In the genomic region with DNA sequence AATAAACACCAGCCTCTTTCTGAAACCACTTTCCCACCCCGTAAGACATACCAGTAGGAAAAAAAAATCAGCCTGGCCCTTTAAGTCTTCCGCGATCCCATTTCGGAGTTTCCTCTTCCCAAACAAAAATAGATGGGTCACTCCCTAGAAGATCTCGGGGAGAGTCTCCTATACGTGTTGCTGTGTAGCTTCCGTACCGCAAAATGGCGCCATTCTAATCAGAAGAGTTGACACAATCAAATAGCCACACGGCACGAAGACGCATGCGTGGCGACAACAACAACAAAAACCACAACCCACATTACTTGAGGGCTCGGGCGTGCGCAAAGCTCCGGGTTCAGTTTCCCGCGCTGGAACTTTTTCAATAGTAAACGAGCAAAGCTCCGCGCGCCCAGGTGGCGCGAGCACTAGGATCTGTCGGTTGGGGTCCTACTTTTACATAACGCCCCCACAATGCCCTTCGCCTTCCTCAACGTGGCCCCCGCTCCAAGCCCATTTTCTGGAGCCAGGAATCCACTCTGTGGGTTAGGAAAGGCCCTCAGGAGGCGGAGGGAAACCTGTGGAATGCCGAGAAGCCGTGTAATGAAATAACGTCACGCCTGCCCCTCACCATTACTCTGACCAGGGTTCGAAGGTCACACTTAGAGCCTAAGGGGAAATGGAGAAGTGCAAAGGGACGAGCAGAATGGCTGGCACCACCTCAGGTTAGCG, we compare ENCODE assay signal across 1 cellular context.
TF ChIP-seq lines count a peak whose summit lies in the region.

A gene (minus strand): TSS at position 208 of the 711 bp plus-strand sequence. CDS start 519 bp downstream, outside the sequence.

TF ChIP-seq in HepG2, 621 proteins besides CTCF, POLR2A, EP300 and RAD21 (continued from another document and continues in another):
- TF ChIP-seq, protein P1, sequence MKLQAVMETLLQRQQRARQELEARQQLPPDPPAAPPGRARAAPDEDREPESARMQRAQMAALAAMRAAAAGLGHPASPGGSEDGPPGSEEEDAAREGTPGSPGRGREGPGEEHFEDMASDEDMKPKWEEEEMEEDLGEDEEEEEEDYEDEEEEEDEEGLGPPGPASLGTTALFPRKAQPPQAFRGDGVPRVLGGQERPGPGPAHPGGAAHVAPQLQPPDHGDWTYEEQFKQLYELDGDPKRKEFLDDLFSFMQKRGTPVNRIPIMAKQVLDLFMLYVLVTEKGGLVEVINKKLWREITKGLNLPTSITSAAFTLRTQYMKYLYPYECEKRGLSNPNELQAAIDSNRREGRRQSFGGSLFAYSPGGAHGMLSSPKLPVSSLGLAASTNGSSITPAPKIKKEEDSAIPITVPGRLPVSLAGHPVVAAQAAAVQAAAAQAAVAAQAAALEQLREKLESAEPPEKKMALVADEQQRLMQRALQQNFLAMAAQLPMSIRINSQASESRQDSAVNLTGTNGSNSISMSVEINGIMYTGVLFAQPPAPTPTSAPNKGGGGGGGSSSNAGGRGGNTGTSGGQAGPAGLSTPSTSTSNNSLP (IDR thresholded peaks at IDR 0.05; ENCODE audit: low read depth, low read length) = peak; percentile 75
- peak; percentile 65; the same call in 1 of the 2 replicates for TF ChIP-seq ZNF614 (CRISPR knock-in tag; IDR thresholded peaks at IDR 0.05; ENCODE audit: borderline replicate concordance)
- TF ChIP-seq, protein P2, sequence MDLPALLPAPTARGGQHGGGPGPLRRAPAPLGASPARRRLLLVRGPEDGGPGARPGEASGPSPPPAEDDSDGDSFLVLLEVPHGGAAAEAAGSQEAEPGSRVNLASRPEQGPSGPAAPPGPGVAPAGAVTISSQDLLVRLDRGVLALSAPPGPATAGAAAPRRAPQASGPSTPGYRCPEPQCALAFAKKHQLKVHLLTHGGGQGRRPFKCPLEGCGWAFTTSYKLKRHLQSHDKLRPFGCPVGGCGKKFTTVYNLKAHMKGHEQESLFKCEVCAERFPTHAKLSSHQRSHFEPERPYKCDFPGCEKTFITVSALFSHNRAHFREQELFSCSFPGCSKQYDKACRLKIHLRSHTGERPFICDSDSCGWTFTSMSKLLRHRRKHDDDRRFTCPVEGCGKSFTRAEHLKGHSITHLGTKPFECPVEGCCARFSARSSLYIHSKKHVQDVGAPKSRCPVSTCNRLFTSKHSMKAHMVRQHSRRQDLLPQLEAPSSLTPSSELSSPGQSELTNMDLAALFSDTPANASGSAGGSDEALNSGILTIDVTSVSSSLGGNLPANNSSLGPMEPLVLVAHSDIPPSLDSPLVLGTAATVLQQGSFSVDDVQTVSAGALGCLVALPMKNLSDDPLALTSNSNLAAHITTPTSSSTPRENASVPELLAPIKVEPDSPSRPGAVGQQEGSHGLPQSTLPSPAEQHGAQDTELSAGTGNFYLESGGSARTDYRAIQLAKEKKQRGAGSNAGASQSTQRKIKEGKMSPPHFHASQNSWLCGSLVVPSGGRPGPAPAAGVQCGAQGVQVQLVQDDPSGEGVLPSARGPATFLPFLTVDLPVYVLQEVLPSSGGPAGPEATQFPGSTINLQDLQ (CRISPR knock-in tag; IDR thresholded peaks at IDR 0.05) = peak; percentile 58
- no peak for TF ChIP-seq SMYD3 (CRISPR knock-in tag; IDR thresholded peaks at IDR 0.05)
- TF ChIP-seq XRCC5 (optimal IDR thresholded peaks at IDR 0.05; ENCODE audit: low read length) = no peak
- no peak for TF ChIP-seq ZBTB42 (CRISPR knock-in tag; IDR thresholded peaks at IDR 0.05)
- TF ChIP-seq, protein P3, sequence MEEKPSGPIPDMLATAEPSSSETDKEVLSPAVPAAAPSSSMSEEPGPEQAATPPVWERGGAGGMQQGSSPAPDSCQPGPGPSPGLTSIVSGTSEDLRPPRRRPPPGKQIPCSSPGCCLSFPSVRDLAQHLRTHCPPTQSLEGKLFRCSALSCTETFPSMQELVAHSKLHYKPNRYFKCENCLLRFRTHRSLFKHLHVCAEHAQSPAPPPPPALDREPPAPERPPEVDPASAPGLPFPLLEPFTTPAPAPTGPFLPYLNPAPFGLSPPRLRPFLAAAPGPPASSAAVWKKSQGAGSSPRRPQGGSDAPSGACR (CRISPR knock-in tag; IDR thresholded peaks at IDR 0.05) = peak; percentile 83; the same call in 1 of the 2 replicates
- 0 out of 2 replicates have a peak, but pooled peaks have one; percentile 8 for TF ChIP-seq KDM6A (CRISPR knock-in tag; IDR thresholded peaks at IDR 0.05; ENCODE audit: low read depth)
- TF ChIP-seq DR1 (CRISPR knock-in tag; IDR thresholded peaks at IDR 0.05) = no peak; the same call in 1 of the 2 replicates
- TF ChIP-seq SUZ12 (IDR thresholded peaks at IDR 0.05; ENCODE audit: low read depth, low read length) = no peak
- TF ChIP-seq, protein P4, sequence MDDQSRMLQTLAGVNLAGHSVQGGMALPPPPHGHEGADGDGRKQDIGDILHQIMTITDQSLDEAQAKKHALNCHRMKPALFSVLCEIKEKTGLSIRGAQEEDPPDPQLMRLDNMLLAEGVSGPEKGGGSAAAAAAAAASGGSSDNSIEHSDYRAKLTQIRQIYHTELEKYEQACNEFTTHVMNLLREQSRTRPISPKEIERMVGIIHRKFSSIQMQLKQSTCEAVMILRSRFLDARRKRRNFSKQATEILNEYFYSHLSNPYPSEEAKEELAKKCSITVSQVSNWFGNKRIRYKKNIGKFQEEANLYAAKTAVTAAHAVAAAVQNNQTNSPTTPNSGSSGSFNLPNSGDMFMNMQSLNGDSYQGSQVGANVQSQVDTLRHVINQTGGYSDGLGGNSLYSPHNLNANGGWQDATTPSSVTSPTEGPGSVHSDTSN (CRISPR knock-in tag; IDR thresholded peaks at IDR 0.05; ENCODE audit: borderline replicate concordance) = no peak
- no peak for TF ChIP-seq NRL (CRISPR knock-in tag; IDR thresholded peaks at IDR 0.05; ENCODE audit: borderline replicate concordance)
- TF ChIP-seq KLF9 (CRISPR knock-in tag; IDR thresholded peaks at IDR 0.05; ENCODE audit: low read depth) = no peak; the same call in 1 of the 2 replicates
- TF ChIP-seq MED13 (CRISPR knock-in tag; IDR thresholded peaks at IDR 0.05) = peak; percentile 36; the same call in 1 of the 2 replicates
- no peak for TF ChIP-seq ZNF33B (CRISPR knock-in tag; IDR thresholded peaks at IDR 0.05)
- TF ChIP-seq, protein P5, sequence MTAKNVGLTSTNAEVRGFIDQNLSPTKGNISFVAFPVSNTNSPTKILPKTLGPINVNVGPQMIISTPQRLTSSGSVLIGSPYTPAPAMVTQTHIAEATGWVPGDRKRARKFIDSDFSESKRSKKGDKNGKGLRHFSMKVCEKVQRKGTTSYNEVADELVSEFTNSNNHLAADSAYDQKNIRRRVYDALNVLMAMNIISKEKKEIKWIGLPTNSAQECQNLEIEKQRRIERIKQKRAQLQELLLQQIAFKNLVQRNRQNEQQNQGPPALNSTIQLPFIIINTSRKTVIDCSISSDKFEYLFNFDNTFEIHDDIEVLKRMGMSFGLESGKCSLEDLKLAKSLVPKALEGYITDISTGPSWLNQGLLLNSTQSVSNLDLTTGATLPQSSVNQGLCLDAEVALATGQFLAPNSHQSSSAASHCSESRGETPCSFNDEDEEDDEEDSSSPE (CRISPR knock-in tag; IDR thresholded peaks at IDR 0.05) = peak; percentile 97
- TF ChIP-seq ZNF350 (CRISPR knock-in tag; IDR thresholded peaks at IDR 0.05; ENCODE audit: borderline replicate concordance, low read depth) = no peak; the same call in 1 of the 2 replicates
- peak; percentile 70; the same call in 1 of the 2 replicates for TF ChIP-seq ZNF749 (CRISPR knock-in tag; IDR thresholded peaks at IDR 0.05; ENCODE audit: borderline replicate concordance)
- TF ChIP-seq, protein P6, sequence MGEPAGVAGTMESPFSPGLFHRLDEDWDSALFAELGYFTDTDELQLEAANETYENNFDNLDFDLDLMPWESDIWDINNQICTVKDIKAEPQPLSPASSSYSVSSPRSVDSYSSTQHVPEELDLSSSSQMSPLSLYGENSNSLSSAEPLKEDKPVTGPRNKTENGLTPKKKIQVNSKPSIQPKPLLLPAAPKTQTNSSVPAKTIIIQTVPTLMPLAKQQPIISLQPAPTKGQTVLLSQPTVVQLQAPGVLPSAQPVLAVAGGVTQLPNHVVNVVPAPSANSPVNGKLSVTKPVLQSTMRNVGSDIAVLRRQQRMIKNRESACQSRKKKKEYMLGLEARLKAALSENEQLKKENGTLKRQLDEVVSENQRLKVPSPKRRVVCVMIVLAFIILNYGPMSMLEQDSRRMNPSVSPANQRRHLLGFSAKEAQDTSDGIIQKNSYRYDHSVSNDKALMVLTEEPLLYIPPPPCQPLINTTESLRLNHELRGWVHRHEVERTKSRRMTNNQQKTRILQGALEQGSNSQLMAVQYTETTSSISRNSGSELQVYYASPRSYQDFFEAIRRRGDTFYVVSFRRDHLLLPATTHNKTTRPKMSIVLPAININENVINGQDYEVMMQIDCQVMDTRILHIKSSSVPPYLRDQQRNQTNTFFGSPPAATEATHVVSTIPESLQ (CRISPR knock-in tag; conservative IDR thresholded peaks at IDR 0.05) = no peak
- no peak for TF ChIP-seq SMC3 (IDR thresholded peaks at IDR 0.05; ENCODE audit: low read length)
- peak; percentile 46; the same call in 1 of the 2 replicates for TF ChIP-seq ZNF44 (CRISPR knock-in tag; IDR thresholded peaks at IDR 0.05)
- TF ChIP-seq, protein P7, sequence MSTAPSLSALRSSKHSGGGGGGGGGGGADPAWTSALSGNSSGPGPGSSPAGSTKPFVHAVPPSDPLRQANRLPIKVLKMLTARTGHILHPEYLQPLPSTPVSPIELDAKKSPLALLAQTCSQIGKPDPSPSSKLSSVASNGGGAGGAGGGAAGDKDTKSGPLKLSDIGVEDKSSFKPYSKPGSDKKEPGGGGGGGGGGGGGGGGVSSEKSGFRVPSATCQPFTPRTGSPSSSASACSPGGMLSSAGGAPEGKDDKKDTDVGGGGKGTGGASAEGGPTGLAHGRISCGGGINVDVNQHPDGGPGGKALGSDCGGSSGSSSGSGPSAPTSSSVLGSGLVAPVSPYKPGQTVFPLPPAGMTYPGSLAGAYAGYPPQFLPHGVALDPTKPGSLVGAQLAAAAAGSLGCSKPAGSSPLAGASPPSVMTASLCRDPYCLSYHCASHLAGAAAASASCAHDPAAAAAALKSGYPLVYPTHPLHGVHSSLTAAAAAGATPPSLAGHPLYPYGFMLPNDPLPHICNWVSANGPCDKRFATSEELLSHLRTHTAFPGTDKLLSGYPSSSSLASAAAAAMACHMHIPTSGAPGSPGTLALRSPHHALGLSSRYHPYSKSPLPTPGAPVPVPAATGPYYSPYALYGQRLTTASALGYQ (CRISPR knock-in tag; IDR thresholded peaks at IDR 0.05) = no peak
- no peak for TF ChIP-seq HMGA1 (CRISPR knock-in tag; conservative IDR thresholded peaks at IDR 0.05)
- TF ChIP-seq, protein P8, sequence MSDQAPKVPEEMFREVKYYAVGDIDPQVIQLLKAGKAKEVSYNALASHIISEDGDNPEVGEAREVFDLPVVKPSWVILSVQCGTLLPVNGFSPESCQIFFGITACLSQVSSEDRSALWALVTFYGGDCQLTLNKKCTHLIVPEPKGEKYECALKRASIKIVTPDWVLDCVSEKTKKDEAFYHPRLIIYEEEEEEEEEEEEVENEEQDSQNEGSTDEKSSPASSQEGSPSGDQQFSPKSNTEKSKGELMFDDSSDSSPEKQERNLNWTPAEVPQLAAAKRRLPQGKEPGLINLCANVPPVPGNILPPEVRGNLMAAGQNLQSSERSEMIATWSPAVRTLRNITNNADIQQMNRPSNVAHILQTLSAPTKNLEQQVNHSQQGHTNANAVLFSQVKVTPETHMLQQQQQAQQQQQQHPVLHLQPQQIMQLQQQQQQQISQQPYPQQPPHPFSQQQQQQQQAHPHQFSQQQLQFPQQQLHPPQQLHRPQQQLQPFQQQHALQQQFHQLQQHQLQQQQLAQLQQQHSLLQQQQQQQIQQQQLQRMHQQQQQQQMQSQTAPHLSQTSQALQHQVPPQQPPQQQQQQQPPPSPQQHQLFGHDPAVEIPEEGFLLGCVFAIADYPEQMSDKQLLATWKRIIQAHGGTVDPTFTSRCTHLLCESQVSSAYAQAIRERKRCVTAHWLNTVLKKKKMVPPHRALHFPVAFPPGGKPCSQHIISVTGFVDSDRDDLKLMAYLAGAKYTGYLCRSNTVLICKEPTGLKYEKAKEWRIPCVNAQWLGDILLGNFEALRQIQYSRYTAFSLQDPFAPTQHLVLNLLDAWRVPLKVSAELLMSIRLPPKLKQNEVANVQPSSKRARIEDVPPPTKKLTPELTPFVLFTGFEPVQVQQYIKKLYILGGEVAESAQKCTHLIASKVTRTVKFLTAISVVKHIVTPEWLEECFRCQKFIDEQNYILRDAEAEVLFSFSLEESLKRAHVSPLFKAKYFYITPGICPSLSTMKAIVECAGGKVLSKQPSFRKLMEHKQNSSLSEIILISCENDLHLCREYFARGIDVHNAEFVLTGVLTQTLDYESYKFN (CRISPR knock-in tag; conservative IDR thresholded peaks at IDR 0.05) = peak; percentile 56
